ENCODE assay signal across 2 cellular contexts in the genomic region with DNA sequence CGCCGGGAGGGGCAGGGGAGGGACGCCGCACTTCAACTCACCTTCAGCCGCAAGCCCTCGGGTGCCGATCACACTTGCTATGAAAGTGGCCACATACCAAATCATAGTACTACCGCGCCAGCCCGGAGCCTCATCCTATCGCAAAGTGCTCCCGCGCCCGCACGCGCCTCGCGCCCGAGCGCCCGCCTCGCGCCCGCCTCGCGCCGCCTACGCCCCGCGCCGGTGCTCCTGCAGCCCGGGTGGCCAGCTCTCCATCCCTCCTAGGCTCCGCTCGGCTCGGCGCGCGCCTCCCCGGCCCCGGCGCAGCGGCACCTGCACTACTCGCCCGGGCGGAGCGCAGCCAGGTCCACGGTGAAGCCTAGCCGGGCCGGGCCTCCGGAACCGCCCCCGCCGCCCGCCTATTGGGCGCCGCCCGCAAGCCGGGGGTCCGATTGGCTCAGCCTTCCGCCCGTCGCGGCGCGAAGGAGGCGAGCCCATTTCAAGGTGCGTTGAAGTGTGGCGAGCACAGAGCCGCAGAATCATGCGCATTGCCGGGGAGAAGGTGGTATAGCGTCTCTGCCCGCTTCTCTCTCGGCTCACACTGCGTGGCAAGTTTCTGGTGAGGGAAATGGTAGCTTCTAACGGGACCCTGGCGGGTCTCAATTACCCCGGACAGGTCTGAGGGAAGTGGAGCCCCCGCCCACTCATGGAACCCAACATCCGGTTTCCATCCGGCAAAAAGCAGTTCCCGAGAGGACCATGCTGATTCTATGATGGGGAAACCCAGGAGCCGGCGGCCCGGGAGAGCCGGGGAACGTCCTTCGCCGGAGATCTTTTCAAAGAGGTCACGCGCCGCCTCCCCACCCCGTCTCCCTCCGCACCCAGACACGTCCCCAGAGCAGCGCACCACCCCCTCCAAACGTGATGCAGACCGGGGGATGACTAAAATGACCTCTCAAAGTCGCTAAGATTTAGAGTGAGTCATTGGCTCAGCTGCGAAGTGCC.
TF ChIP-seq lines count a peak whose summit lies in the region.

Gene IGSF9B (minus strand): TSS at position 319 of the 984 bp plus-strand sequence. CDS start 214 bp downstream, at position 105.

TF ChIP-seq in IMR-90, 13 proteins besides CTCF, POLR2A, EP300 and RAD21:
- TF ChIP-seq MAFK (IDR thresholded peaks at IDR 0.05; ENCODE audit: low read depth, low read length) (no peak), BHLHE40 (IDR thresholded peaks at IDR 0.05; ENCODE audit: low read depth, low read length) (peak; percentile 58; the same call in 1 of the 2 replicates)

TF ChIP-seq in SK-N-SH, 30 proteins besides CTCF, POLR2A, EP300 and RAD21:
- TF ChIP-seq FOSL2 (IDR thresholded peaks at IDR 0.05; ENCODE audit: borderline replicate concordance, low read depth) (no peak), TAF1 (IDR thresholded peaks at IDR 0.05; ENCODE audit: borderline replicate concordance, low read depth, low read length) (0 out of 2 replicates have a peak, but pooled peaks have one; percentile 46), ZBTB33 (IDR thresholded peaks at IDR 0.05; ENCODE audit: borderline replicate concordance, low read depth) (no peak), GATA2 (CRISPR knock-in tag; IDR thresholded peaks at IDR 0.05) (no peak), GABPA (IDR thresholded peaks at IDR 0.05; ENCODE audit: low read depth) (peak; percentile 46; the same call in 1 of the 2 replicates), MEF2A (IDR thresholded peaks at IDR 0.05; ENCODE audit: borderline replicate concordance, low read depth) (no peak), RCOR1 (IDR thresholded peaks at IDR 0.05; ENCODE audit: low read length) (no peak), FOXM1 (IDR thresholded peaks at IDR 0.05; ENCODE audit: low read depth) (no peak), REST (IDR thresholded peaks at IDR 0.05; ENCODE audit: low read depth, low read length) (no peak), RFX5 (IDR thresholded peaks at IDR 0.05; ENCODE audit: low read length) (no peak), ELF1 (IDR thresholded peaks at IDR 0.05) (no peak), CHD2 (IDR thresholded peaks at IDR 0.05; ENCODE audit: low read length, partially characterized antibody) (peak; percentile 69), MXI1 (IDR thresholded peaks at IDR 0.05; ENCODE audit: low read depth, low read length) (peak; percentile 45), PBX3 (IDR thresholded peaks at IDR 0.05) (peak; percentile 99)
- TF ChIP-seq, protein P1, sequence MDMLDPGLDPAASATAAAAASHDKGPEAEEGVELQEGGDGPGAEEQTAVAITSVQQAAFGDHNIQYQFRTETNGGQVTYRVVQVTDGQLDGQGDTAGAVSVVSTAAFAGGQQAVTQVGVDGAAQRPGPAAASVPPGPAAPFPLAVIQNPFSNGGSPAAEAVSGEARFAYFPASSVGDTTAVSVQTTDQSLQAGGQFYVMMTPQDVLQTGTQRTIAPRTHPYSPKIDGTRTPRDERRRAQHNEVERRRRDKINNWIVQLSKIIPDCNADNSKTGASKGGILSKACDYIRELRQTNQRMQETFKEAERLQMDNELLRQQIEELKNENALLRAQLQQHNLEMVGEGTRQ (IDR thresholded peaks at IDR 0.05; ENCODE audit: borderline replicate concordance, low read depth, low read length): no peak
- TF ChIP-seq, protein P2, sequence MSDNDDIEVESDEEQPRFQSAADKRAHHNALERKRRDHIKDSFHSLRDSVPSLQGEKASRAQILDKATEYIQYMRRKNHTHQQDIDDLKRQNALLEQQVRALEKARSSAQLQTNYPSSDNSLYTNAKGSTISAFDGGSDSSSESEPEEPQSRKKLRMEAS (IDR thresholded peaks at IDR 0.05; ENCODE audit: low read depth): no peak
- TF ChIP-seq, protein P3, sequence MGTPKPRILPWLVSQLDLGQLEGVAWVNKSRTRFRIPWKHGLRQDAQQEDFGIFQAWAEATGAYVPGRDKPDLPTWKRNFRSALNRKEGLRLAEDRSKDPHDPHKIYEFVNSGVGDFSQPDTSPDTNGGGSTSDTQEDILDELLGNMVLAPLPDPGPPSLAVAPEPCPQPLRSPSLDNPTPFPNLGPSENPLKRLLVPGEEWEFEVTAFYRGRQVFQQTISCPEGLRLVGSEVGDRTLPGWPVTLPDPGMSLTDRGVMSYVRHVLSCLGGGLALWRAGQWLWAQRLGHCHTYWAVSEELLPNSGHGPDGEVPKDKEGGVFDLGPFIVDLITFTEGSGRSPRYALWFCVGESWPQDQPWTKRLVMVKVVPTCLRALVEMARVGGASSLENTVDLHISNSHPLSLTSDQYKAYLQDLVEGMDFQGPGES (IDR thresholded peaks at IDR 0.05; ENCODE audit: low read depth, low read length): peak; percentile 79
